Comparison of ENCODE assay signal across 25 cellular contexts in the genomic region with DNA sequence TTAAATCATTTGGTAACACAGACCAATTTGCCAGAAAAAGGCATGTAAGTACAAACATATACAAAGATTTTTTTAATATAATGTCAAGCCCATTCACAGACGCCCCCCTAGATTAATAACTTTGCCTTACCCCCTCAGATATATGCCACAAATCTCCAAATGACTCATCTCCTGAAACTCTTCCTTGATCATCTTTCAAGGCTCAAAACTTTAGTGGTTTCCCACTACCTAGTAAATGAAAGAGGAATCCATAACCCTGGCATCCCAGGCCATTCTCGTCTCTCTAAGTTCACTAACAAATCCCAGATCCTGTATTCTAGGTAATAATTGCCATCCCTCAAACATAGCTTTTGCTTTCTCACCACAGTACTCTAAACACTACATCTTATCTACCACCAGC.
"Had no signal": no experiment of that assay in that cellular context is flagged by ENCODE, and none has a peak within 500 bp of the region (broad histone marks: within the 10 kb centered on the region; RNA-seq: fewer than 3 reads in every experiment).

No MANE protein-coding gene starts in this region.

- H3K36me3 ChIP-seq: gastroesophageal sphincter, uterus had no signal

- H3K27ac ChIP-seq: gastroesophageal sphincter, testis, uterus had no signal

- H3K27me3 ChIP-seq: gastroesophageal sphincter, testis, uterus had no signal

- H3K36me3 Mint-ChIP-seq: brain had no signal

- H3K9me3 Mint-ChIP-seq: activated B cell treated with CpG ODN at 0.5 μM for 24 hours; activated CD4-positive, alpha-beta memory T cell treated with anti-CD3 and anti-CD28 coated beads for 36 hours; activated naive CD4-positive, alpha-beta T cell treated with anti-CD3 and anti-CD28 coated beads for 36 hours; activated naive CD8-positive, alpha-beta T cell treated with anti-CD3 and anti-CD28 coated beads, Interleukin-2, amount 10 ng/mL, durations not matched to agents 7 days and 5 days; brain; memory B cell; nephron progenitor cell; stimulated activated naive B cell treated with anti-CD40 and anti-IgM and Interleukin-4, amounts not matched to agents 10 μg/mL and 1 μg/mL and 100 μg/mL, for 72 hours; T-helper 1 cell treated with Interleukin-12 subunit alpha and Interleukin-12 subunit beta and Interleukin-4 antibody, amounts not matched to agents 30 μg/mL and 1 μg/mL, for 36 hours had no signal

- ATAC-seq: gastroesophageal sphincter; left colon; sciatic nerve; stimulated activated naive B cell treated with anti-CD40 and anti-IgM and Interleukin-4, amounts not matched to agents 10 μg/mL and 1 μg/mL and 100 μg/mL, for 72 hours had no signal

- H3K4me3 Mint-ChIP-seq: activated B cell treated with CpG ODN at 0.5 μM for 24 hours; activated CD4-positive, alpha-beta memory T cell treated with anti-CD3 and anti-CD28 coated beads for 36 hours; activated naive CD4-positive, alpha-beta T cell treated with anti-CD3 and anti-CD28 coated beads for 36 hours; activated naive CD8-positive, alpha-beta T cell treated with anti-CD3 and anti-CD28 coated beads, Interleukin-2, amount 10 ng/mL, durations not matched to agents 7 days and 5 days; brain; memory B cell; nephron progenitor cell; stimulated activated naive B cell treated with anti-CD40 and anti-IgM and Interleukin-4, amounts not matched to agents 10 μg/mL and 1 μg/mL and 100 μg/mL, for 72 hours; T-helper 1 cell treated with Interleukin-12 subunit alpha and Interleukin-12 subunit beta and Interleukin-4 antibody, amounts not matched to agents 30 μg/mL and 1 μg/mL, for 36 hours had no signal

- H3K27ac Mint-ChIP-seq: activated B cell treated with CpG ODN at 0.5 μM for 24 hours; activated CD4-positive, alpha-beta memory T cell treated with anti-CD3 and anti-CD28 coated beads for 36 hours; activated naive CD4-positive, alpha-beta T cell treated with anti-CD3 and anti-CD28 coated beads for 36 hours; activated naive CD8-positive, alpha-beta T cell treated with anti-CD3 and anti-CD28 coated beads, Interleukin-2, amount 10 ng/mL, durations not matched to agents 7 days and 5 days; brain; memory B cell; nephron progenitor cell; stimulated activated naive B cell treated with anti-CD40 and anti-IgM and Interleukin-4, amounts not matched to agents 10 μg/mL and 1 μg/mL and 100 μg/mL, for 72 hours; T-helper 1 cell treated with Interleukin-12 subunit alpha and Interleukin-12 subunit beta and Interleukin-4 antibody, amounts not matched to agents 30 μg/mL and 1 μg/mL, for 36 hours had no signal

- H3K4me3 ChIP-seq: gastroesophageal sphincter, testis, uterus had no signal

- H3K4me1 ChIP-seq: uterus had no signal

- DNase-seq: activated B cell treated with CpG ODN at 0.5 μM for 24 hours; activated CD4-positive, alpha-beta memory T cell treated with anti-CD3 and anti-CD28 coated beads for 36 hours; activated CD4-positive, alpha-beta T cell treated with anti-CD3 and anti-CD28 coated beads for 48 hours; activated naive CD4-positive, alpha-beta T cell treated with anti-CD3 and anti-CD28 coated beads for 36 hours; activated naive CD8-positive, alpha-beta T cell treated with anti-CD3 and anti-CD28 coated beads, Interleukin-2, amount 10 ng/mL, durations not matched to agents 7 days and 5 days; activated T-cell treated with anti-CD3 and anti-CD28 coated beads, Interleukin-2, amount 50 U/mL, for 48 hours; caudate nucleus; dermis blood vessel endothelial cell; effector CD8-positive, alpha-beta T cell; erythroblast; head of caudate nucleus; left colon; nephron progenitor cell; occipital lobe; stimulated activated CD4-positive, alpha-beta T cell treated with anti-CD3 and anti-CD28 coated beads, Interleukin-2, amount 100 ng/mL, for 48 hours; stimulated activated CD8-positive, alpha-beta memory T cell treated with anti-CD3 and anti-CD28 coated beads, Interleukin-4, amount 100 ng/mL, for 48 hours; stimulated activated naive B cell treated with anti-CD40 and anti-IgM and Interleukin-4, amounts not matched to agents 10 μg/mL and 1 μg/mL and 100 μg/mL, for 72 hours; testis; trophoblast cell; uterus had no signal

- H3K27me3 Mint-ChIP-seq: activated B cell treated with CpG ODN at 0.5 μM for 24 hours; activated CD4-positive, alpha-beta memory T cell treated with anti-CD3 and anti-CD28 coated beads for 36 hours; brain; memory B cell; stimulated activated naive B cell treated with anti-CD40 and anti-IgM and Interleukin-4, amounts not matched to agents 10 μg/mL and 1 μg/mL and 100 μg/mL, for 72 hours had no signal

- H3K9me3 ChIP-seq: gastroesophageal sphincter, testis, uterus had no signal

- H3K4me1 Mint-ChIP-seq: activated B cell treated with CpG ODN at 0.5 μM for 24 hours, memory B cell, nephron progenitor cell had no signal
